6 cellular contexts compared by ENCODE assay signal in the genomic region with DNA sequence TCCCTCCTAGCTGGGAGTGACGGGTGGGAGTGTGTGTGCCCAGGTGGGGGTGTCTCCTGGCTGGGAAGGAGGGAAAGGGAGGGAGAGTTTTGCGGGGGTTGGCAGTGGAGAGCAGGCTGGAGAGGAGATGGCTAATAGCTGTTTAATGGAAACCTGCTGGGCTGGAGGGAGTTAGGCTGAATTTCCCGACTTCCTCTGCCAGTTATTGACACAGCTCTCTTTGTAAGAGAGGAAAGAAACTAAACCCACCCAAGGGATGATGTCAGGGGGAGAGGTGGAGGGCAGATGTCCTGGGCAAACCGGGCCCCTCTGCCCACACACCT. TPM values are rescaled to one million over a fixed set of nuclear protein-coding genes. Genes with fewer than 3 reads are reported as not detected.
DNase-seq lines count a peak whose midpoint lies in the region; ATAC-seq and TF ChIP-seq lines count a peak whose summit lies in the region.

No MANE protein-coding gene starts in this region.

- H3K4me1 Mint-ChIP-seq in CD4-positive, alpha-beta T cell (ENCODE audit: low read depth): peaks cover 31% of the 10 kb centered on the region
- peaks cover 28% of the 10 kb centered on the region for H3K4me1 Mint-ChIP-seq in activated B cell treated with CpG ODN at 0.5 μM for 24 hours
- H3K4me1 Mint-ChIP-seq in mesothelial cell of epicardium: peaks cover 34% of the 10 kb centered on the region

- H3K27me3 Mint-ChIP-seq in CD4-positive, alpha-beta T cell: no peaks in the 10 kb centered on the region
- H3K27me3 Mint-ChIP-seq in activated B cell treated with CpG ODN at 0.5 μM for 24 hours: no peaks in the 10 kb centered on the region
- no peaks in the 10 kb centered on the region for H3K27me3 Mint-ChIP-seq in mesothelial cell of epicardium (ENCODE audit: low read depth)

- peak overlapping the region; percentile 4 for H3K27ac ChIP-seq in CD4-positive, alpha-beta T cell (ENCODE audit: low read depth, low read length)

- H3K27me3 ChIP-seq in CD4-positive, alpha-beta T cell (ENCODE audit: control insufficient read depth, insufficient read depth, low read length): no peaks in the 10 kb centered on the region

- intact Hi-C loops in CD4-positive, alpha-beta T cell (cut with DNase I, micrococcal nuclease): loop anchor here (1.0 to 5.0 kb wide), 2 partner anchors 42 to 63 kb away; no protein-coding TSS in a partner anchor
- intact Hi-C loops in activated B cell treated with CpG ODN at 0.5 μM for 24 hours (cut with micrococcal nuclease): loop anchor here (1.0 kb wide), 2 partner anchors 40 to 63 kb away; no protein-coding TSS in a partner anchor

- no peak for DNase-seq in CD4-positive, alpha-beta T cell
- DNase-seq in activated B cell treated with CpG ODN at 0.5 μM for 24 hours (no peak), mesothelial cell of epicardium (ENCODE audit: low spot score in 2 of 2, unreplicated experiment in 2 of 2) (peak in 1 of 2 experiments; percentile 47), cerebellum (ENCODE audit: low spot score) (no peak)

- no peaks in the 10 kb centered on the region for H3K9me3 ChIP-seq in CD4-positive, alpha-beta T cell (ENCODE audit: control insufficient read depth, low read length)

- TF ChIP-seq CTCF in CD4-positive, alpha-beta T cell (IDR thresholded peaks at IDR 0.05): no peak
- TF ChIP-seq CTCF in activated B cell treated with CpG ODN at 0.5 μM for 24 hours (IDR thresholded peaks at IDR 0.05) (no peak), mesothelial cell of epicardium (IDR thresholded peaks at IDR 0.05; ENCODE audit: unreplicated experiment) (no peak)

- POLR2A ChIA-PET in CD4-positive, alpha-beta T cell (lab: Charles Lee): interaction anchor here (0.8 to 7.9 kb wide), 11 partner anchors 9 to 76 kb away, joined by 3 to 82 read pairs (median 6); partner anchors contain the start of genes DNM2 and QTRT1
- POLR2A ChIA-PET in activated B cell treated with CpG ODN at 0.5 μM for 24 hours (lab: Charles Lee): interaction anchor here (0.6 to 3.2 kb wide), 9 partner anchors 10 to 953 kb away, joined by 3 to 68 read pairs (median 4); partner anchors contain the start of gene QTRT1

- ATAC-seq in CD4-positive, alpha-beta T cell (ENCODE audit: poor library complexity): no peak
- no peak for ATAC-seq in activated B cell treated with CpG ODN at 0.5 μM for 24 hours (ENCODE audit: low read depth)
- ATAC-seq in HG03442 (IDR thresholded peaks at IDR 0.05; ENCODE audit: unreplicated experiment): no peak
- no peak for ATAC-seq in GM19463 (IDR thresholded peaks at IDR 0.05; ENCODE audit: unreplicated experiment)

- peak overlapping the region; percentile 80 for H3K27ac Mint-ChIP-seq in CD4-positive, alpha-beta T cell
- H3K27ac Mint-ChIP-seq in activated B cell treated with CpG ODN at 0.5 μM for 24 hours (peak overlapping the region; percentile 84), mesothelial cell of epicardium (peak overlapping the region; percentile 97)

- H3K4me3 Mint-ChIP-seq in CD4-positive, alpha-beta T cell: no peak overlapping the region
- H3K4me3 Mint-ChIP-seq in activated B cell treated with CpG ODN at 0.5 μM for 24 hours (no peak overlapping the region), mesothelial cell of epicardium (peak overlapping the region; percentile 8)

- no peaks in the 10 kb centered on the region for H3K9me3 Mint-ChIP-seq in CD4-positive, alpha-beta T cell
- no peaks in the 10 kb centered on the region for H3K9me3 Mint-ChIP-seq in activated B cell treated with CpG ODN at 0.5 μM for 24 hours
- H3K9me3 Mint-ChIP-seq in mesothelial cell of epicardium: no peaks in the 10 kb centered on the region

- peaks cover 60% of the 10 kb centered on the region for H3K36me3 Mint-ChIP-seq in CD4-positive, alpha-beta T cell (ENCODE audit: low read depth)
- peaks cover 48% of the 10 kb centered on the region for H3K36me3 Mint-ChIP-seq in activated B cell treated with CpG ODN at 0.5 μM for 24 hours (ENCODE audit: low read depth)
- H3K36me3 Mint-ChIP-seq in mesothelial cell of epicardium: peaks cover 13% of the 10 kb centered on the region

- CTCF ChIA-PET in CD4-positive, alpha-beta T cell (lab: Charles Lee): interaction anchor here (0.9 to 5.9 kb wide), 14 partner anchors 10 to 220 kb away, joined by 3 to 132 read pairs (median 6); partner anchors contain the start of gene QTRT1
- CTCF ChIA-PET in activated B cell treated with CpG ODN at 0.5 μM for 24 hours (lab: Charles Lee): interaction anchor here (0.7 to 13.5 kb wide), 17 partner anchors 8 to 237 kb away, joined by 3 to 353 read pairs (median 4); no protein-coding TSS in a partner anchor

RNA-seq across cellular contexts. Expression of gene ILF3, which starts 10.2 kb away (rescaled TPM):
- total RNA-seq in CD4-positive, alpha-beta T cell: 100 to 1,000 TPM; 464 to 491 TPM
- total RNA-seq in activated B cell treated with CpG ODN at 0.5 μM for 24 hours (373 and 399 TPM in 2 replicates), mesothelial cell of epicardium (606 to 617 TPM (median 613 TPM) in 3 replicates), cerebellum (163 TPM)

RNA-seq across cellular contexts. Expression of gene SLC44A2, which starts 18.6 kb away (rescaled TPM):
- total RNA-seq in CD4-positive, alpha-beta T cell: 100 to 1,000 TPM; 151 to 168 TPM
- total RNA-seq in activated B cell treated with CpG ODN at 0.5 μM for 24 hours (195 and 213 TPM in 2 replicates), mesothelial cell of epicardium (340 to 349 TPM (median 342 TPM) in 3 replicates), cerebellum (28.6 TPM)

RNA-seq across cellular contexts. Expression of gene AP1M2, which starts 56.8 kb away (rescaled TPM):
- total RNA-seq in CD4-positive, alpha-beta T cell: under 1 TPM in 1 of 2 experiments, not detected in 1; 0.77 TPM
- total RNA-seq in activated B cell treated with CpG ODN at 0.5 μM for 24 hours: not detected in 2 replicates
- 25.9 to 32.5 TPM (median 32.1 TPM) in 3 replicates for total RNA-seq in mesothelial cell of epicardium
- 3.0 TPM for total RNA-seq in cerebellum

RNA-seq across cellular contexts. Expression of gene QTRT1, which starts 57.3 kb away (rescaled TPM):
- 10 to 100 TPM; 48.6 to 53.3 TPM for total RNA-seq in CD4-positive, alpha-beta T cell
- total RNA-seq in activated B cell treated with CpG ODN at 0.5 μM for 24 hours (69.4 and 74.9 TPM in 2 replicates), mesothelial cell of epicardium (57.9 to 66.6 TPM (median 62.5 TPM) in 3 replicates), cerebellum (28.1 TPM)
